ENCODE assay signal across 1 cellular context in the genomic region with DNA sequence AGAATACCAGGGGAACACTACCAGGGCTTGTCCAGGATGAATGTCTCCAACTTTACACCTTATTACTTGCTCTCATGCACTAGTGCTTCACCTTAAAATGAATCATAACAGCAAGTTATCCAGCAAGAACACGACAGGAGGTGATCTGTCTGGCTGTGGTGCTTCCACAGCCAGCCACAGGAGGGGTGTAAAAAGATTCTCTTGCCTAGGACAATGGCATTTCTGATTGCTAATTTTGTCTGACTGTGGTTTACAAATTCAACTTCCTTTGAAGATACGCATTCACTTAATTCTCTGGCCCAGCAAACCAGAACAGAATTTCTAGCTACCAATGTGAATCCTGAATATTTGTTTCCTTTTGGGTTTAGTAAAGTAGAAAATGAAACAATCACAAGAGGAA.
TF ChIP-seq lines count a peak whose summit lies in the region.

No MANE protein-coding gene starts in this region.

TF ChIP-seq in SK-N-SH, 30 proteins besides CTCF, POLR2A, EP300 and RAD21 (continued from another document):
- TF ChIP-seq, protein P1, sequence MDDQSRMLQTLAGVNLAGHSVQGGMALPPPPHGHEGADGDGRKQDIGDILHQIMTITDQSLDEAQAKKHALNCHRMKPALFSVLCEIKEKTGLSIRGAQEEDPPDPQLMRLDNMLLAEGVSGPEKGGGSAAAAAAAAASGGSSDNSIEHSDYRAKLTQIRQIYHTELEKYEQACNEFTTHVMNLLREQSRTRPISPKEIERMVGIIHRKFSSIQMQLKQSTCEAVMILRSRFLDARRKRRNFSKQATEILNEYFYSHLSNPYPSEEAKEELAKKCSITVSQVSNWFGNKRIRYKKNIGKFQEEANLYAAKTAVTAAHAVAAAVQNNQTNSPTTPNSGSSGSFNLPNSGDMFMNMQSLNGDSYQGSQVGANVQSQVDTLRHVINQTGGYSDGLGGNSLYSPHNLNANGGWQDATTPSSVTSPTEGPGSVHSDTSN (IDR thresholded peaks at IDR 0.05): no peak
- TF ChIP-seq YY1 (IDR thresholded peaks at IDR 0.05; ENCODE audit: low read depth) (no peak), MEF2A (IDR thresholded peaks at IDR 0.05; ENCODE audit: borderline replicate concordance, low read depth) (no peak), NRF1 (IDR thresholded peaks at IDR 0.05; ENCODE audit: low read depth, low read length) (no peak), TCF12 (IDR thresholded peaks at IDR 0.05) (no peak), TAF1 (IDR thresholded peaks at IDR 0.05; ENCODE audit: borderline replicate concordance, low read depth, low read length) (no peak), SMC3 (IDR thresholded peaks at IDR 0.05; ENCODE audit: low read depth, low read length) (no peak), USF2 (IDR thresholded peaks at IDR 0.05; ENCODE audit: borderline replicate concordance, low read depth, low read length) (no peak), NFIC (IDR thresholded peaks at IDR 0.05; ENCODE audit: borderline replicate concordance) (no peak)
- TF ChIP-seq, protein P2, sequence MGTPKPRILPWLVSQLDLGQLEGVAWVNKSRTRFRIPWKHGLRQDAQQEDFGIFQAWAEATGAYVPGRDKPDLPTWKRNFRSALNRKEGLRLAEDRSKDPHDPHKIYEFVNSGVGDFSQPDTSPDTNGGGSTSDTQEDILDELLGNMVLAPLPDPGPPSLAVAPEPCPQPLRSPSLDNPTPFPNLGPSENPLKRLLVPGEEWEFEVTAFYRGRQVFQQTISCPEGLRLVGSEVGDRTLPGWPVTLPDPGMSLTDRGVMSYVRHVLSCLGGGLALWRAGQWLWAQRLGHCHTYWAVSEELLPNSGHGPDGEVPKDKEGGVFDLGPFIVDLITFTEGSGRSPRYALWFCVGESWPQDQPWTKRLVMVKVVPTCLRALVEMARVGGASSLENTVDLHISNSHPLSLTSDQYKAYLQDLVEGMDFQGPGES (IDR thresholded peaks at IDR 0.05; ENCODE audit: low read depth, low read length): no peak
- TF ChIP-seq, protein P3, sequence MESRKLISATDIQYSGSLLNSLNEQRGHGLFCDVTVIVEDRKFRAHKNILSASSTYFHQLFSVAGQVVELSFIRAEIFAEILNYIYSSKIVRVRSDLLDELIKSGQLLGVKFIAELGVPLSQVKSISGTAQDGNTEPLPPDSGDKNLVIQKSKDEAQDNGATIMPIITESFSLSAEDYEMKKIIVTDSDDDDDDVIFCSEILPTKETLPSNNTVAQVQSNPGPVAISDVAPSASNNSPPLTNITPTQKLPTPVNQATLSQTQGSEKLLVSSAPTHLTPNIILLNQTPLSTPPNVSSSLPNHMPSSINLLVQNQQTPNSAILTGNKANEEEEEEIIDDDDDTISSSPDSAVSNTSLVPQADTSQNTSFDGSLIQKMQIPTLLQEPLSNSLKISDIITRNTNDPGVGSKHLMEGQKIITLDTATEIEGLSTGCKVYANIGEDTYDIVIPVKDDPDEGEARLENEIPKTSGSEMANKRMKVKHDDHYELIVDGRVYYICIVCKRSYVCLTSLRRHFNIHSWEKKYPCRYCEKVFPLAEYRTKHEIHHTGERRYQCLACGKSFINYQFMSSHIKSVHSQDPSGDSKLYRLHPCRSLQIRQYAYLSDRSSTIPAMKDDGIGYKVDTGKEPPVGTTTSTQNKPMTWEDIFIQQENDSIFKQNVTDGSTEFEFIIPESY (IDR thresholded peaks at IDR 0.05; ENCODE audit: borderline replicate concordance, low read depth): no peak
